In the genomic region with DNA sequence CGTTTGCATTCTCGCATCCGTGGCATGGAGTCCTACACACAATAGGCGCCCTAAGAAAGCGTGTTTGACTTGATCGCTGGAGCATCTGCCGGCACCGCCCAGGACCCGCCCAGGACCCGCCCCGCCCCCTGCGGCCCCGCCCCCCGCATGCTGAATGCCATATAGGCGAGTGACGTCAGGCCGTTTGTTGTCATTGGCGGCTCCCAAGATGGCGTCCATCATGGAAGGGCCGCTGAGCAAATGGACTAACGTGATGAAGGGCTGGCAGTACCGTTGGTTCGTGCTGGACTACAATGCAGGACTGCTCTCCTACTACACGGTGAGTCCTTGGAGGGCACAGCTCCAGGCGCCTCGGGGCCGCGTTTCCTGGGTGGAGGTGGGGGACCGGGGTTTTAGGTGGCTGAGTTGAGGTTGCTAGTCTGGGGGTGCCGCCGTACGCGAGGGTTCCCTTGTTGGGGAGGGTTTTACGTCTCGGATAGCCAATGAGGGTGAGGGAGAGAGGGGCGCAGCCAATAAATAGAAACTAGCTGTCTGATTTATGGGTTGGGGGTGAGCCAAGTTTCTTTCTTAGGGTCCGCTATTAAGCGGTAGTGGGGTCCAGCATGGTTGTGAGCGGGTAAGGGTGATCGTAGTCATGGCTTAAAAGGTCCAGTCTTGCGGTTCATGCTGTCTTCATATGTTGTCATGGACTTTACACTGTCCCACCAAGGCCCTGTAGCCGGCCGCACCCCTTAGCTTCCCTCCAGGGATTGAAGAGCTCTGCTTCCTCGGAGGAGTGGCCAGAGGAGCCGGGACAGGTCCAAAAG, we compare ENCODE assay signal across 8 cellular contexts. TPM values are rescaled to one million over a fixed set of nuclear protein-coding genes. Genes with fewer than 3 reads are reported as not detected.
DNase-seq lines count a peak whose midpoint lies in the region; ATAC-seq and TF ChIP-seq lines count a peak whose summit lies in the region.

OSBPL9 (plus strand) TSS at position 190 of the 806 bp plus-strand sequence; CDS start at position 209, 19 bp downstream.

- no peaks in the 10 kb centered on the region for H3K36me3 Mint-ChIP-seq in activated naive CD8-positive, alpha-beta T cell treated with anti-CD3 and anti-CD28 coated beads, Interleukin-2, amount 50 U/mL, for 24 hours (ENCODE audit: low read depth)

- H3K27me3 ChIP-seq in cardiac muscle cell (no peaks in the 10 kb centered on the region), transverse colon (no peaks in the 10 kb centered on the region)

- peak within 1 kb of the TSS; percentile 87 for H3K4me3 ChIP-seq in GM12864 (ENCODE audit: low read depth, low read length)
- peak within 1 kb of the TSS; percentile 74 for H3K4me3 ChIP-seq in cardiac muscle cell
- peak within 1 kb of the TSS; percentile 37 to 93 (median 69) for H3K4me3 ChIP-seq in transverse colon

- peak within 1 kb of the TSS; percentile 93 for H3K27ac Mint-ChIP-seq in activated naive CD8-positive, alpha-beta T cell treated with anti-CD3 and anti-CD28 coated beads, Interleukin-2, amount 50 U/mL, for 24 hours

- H3K4me1 Mint-ChIP-seq in activated naive CD8-positive, alpha-beta T cell treated with anti-CD3 and anti-CD28 coated beads, Interleukin-2, amount 50 U/mL, for 24 hours: peaks cover 24% of the 10 kb centered on the region

- no peaks in the 10 kb centered on the region for H3K9me3 Mint-ChIP-seq in activated naive CD8-positive, alpha-beta T cell treated with anti-CD3 and anti-CD28 coated beads, Interleukin-2, amount 50 U/mL, for 24 hours

- DNase-seq in GM12864 (ENCODE audit: low read depth): peak; percentile 50
- DNase-seq in NCI-H1436 (lab: John Stamatoyannopoulos, UW): peak; percentile 90
- peak; percentile 87 for DNase-seq in SW480 (ENCODE audit: low spot score)
- DNase-seq in activated naive CD8-positive, alpha-beta T cell treated with anti-CD3 and anti-CD28 coated beads, Interleukin-2, amount 50 U/mL, for 24 hours: peak; percentile 85
- DNase-seq in cardiac muscle cell (ENCODE audit: low read depth in 1 of 2, low spot score in 1 of 2): peak; percentile 94 to 96
- peak; percentile 87 for DNase-seq in pons (ENCODE audit: low spot score)
- DNase-seq in transverse colon: peak; percentile 92

- peak; percentile 81 for ATAC-seq in HG02763 (IDR thresholded peaks at IDR 0.05; ENCODE audit: unreplicated experiment)
- ATAC-seq in activated naive CD8-positive, alpha-beta T cell treated with anti-CD3 and anti-CD28 coated beads, Interleukin-2, amount 50 U/mL, for 24 hours: peak; percentile 97

- WGBS in transverse colon (ENCODE audit: low coverage in 1 of 2), 2 donors: 0 to 1% methylated on average over 5 to 45 of the region's 45 CpGs

- no peaks in the 10 kb centered on the region for H3K9me3 ChIP-seq in cardiac muscle cell (ENCODE audit: low read depth)
- no peaks in the 10 kb centered on the region for H3K9me3 ChIP-seq in transverse colon

- H3K36me3 ChIP-seq in cardiac muscle cell: no peaks in the 10 kb centered on the region
- H3K36me3 ChIP-seq in transverse colon: no peaks in the 10 kb centered on the region

- H3K4me1 ChIP-seq in cardiac muscle cell (ENCODE audit: low read depth) (peaks cover 3% of the 10 kb centered on the region), transverse colon (peaks cover 9 to 50% (median 19%) of the 10 kb centered on the region in 4 donors)

- TF ChIP-seq EP300 in transverse colon (IDR thresholded peaks at IDR 0.05; ENCODE audit: low read depth): no peak

- TF ChIP-seq CTCF in GM12864 (IDR thresholded peaks at IDR 0.05; ENCODE audit: low read depth, low read length, missing control alignments) (no peak), cardiac muscle cell (IDR thresholded peaks at IDR 0.05; ENCODE audit: low read depth, low read length) (no peak), transverse colon (IDR thresholded peaks at IDR 0.05) (no peak)

- TF ChIP-seq POLR2A in transverse colon (IDR thresholded peaks at IDR 0.05): peak; percentile 62

- intact Hi-C loops in transverse colon (cut with DNase I; ENCODE audit: low total_unique reads): no loop called here

- in situ Hi-C loops in transverse colon (cut with MboI; ENCODE audit: low pct_ligation_motif_present in 1 of 4, low pct_unique_long_range_greater_than_20kb in 1 of 4, low sequenced_read_pairs in 3 of 4): no loop called here

- no peaks in the 10 kb centered on the region for H3K27me3 Mint-ChIP-seq in activated naive CD8-positive, alpha-beta T cell treated with anti-CD3 and anti-CD28 coated beads, Interleukin-2, amount 50 U/mL, for 24 hours

- H3K4me3 Mint-ChIP-seq in activated naive CD8-positive, alpha-beta T cell treated with anti-CD3 and anti-CD28 coated beads, Interleukin-2, amount 50 U/mL, for 24 hours: peak within 1 kb of the TSS; percentile 99

- peak within 1 kb of the TSS; percentile 96 for H3K27ac ChIP-seq in cardiac muscle cell
- peak within 1 kb of the TSS; percentile 84 to 90 (median 88) for H3K27ac ChIP-seq in transverse colon

RNA-seq across cellular contexts. Expression of gene OSBPL9, which starts in this region (rescaled TPM):
- total RNA-seq in cardiac muscle cell: 104 and 108 TPM in 2 replicates
- polyA plus RNA-seq in cardiac muscle cell: 91.1 and 103 TPM in 2 replicates
- total RNA-seq in transverse colon: 10 to 100 TPM; 56.1 to 82.1 (median 65.4) TPM

Comparison
In these comparisons a context has a peak if more than half of its experiments do, and no peak if none do; other contexts are left out.
1. Peak in every context shown above with its lines: DNase-seq, ATAC-seq, H3K4me3 ChIP-seq and H3K27ac ChIP-seq.